22 cellular contexts compared by ENCODE assay signal in genomic region chr2:238722883-238723282, GRCh38.
DNase-seq lines count a peak whose midpoint lies in the region; ATAC-seq and TF ChIP-seq lines count a peak whose summit lies in the region.
"Had no signal": no experiment of that assay in that cellular context is flagged by ENCODE, and none has a peak within 500 bp of the region (broad histone marks: within the 10 kb centered on the region; RNA-seq: fewer than 3 reads in every experiment).

No MANE protein-coding gene starts in this region.

- TF ChIP-seq POLR2A in heart left ventricle (IDR thresholded peaks at IDR 0.05) (no peak), testis (IDR thresholded peaks at IDR 0.05) (no peak), stomach (IDR thresholded peaks at IDR 0.05) (no peak)

- in situ Hi-C loops in GM13977 (cut with MboI; ENCODE audit: low pct_unique_long_range_greater_than_20kb, low sequenced_read_pairs, unreplicated experiment) = no loop called here

- H3K4me1 ChIP-seq in right atrium auricular region (no peaks in the 10 kb centered on the region), heart left ventricle (peaks cover 0 to 5% (median 2%) of the 10 kb centered on the region in 12 donors), testis (peaks cover 3% of the 10 kb centered on the region), stomach (peaks cover 0 to 21% (median 3%) of the 10 kb centered on the region in 4 donors)
- H3K4me1 ChIP-seq: A549, BE2C had no signal

- H3K27ac ChIP-seq in right atrium auricular region (no peak overlapping the region), heart left ventricle (no peak overlapping the region), testis (no peak overlapping the region), stomach (no peak overlapping the region)
- H3K27ac ChIP-seq: A549 had no signal

- WGBS in heart left ventricle, 4 donors = 92 to 94% (median 93%) methylated on average over 27 to 33 of the region's 33 CpGs
- 73 to 91% methylated on average over 23 to 32 of the region's 33 CpGs for WGBS in testis, 2 donors
- WGBS in stomach, 5 donors = 88 to 95% (median 93%) methylated on average over 28 to 33 of the region's 33 CpGs

- H3K27me3 ChIP-seq in right atrium auricular region (no peaks in the 10 kb centered on the region), heart left ventricle (peaks cover 0 to 10% (median 0%) of the 10 kb centered on the region in 9 donors), testis (no peaks in the 10 kb centered on the region), stomach (no peaks in the 10 kb centered on the region)
- H3K27me3 ChIP-seq: BLaER1 treated with 17β-estradiol and CSF1 and Interleukin-3, amounts not matched to agents 10 nM and 100 nM had no signal

- TF ChIP-seq CTCF in right atrium auricular region (IDR thresholded peaks at IDR 0.05) (no peak), heart left ventricle (IDR thresholded peaks at IDR 0.05) (no peak), testis (IDR thresholded peaks at IDR 0.05) (no peak), stomach (IDR thresholded peaks at IDR 0.05) (no peak), GM13977 (IDR thresholded peaks at IDR 0.05; ENCODE audit: extremely low read depth, insufficient read depth, missing control alignments) (no peak)

- H3K4me3 ChIP-seq in right atrium auricular region = no peak overlapping the region
- no peak overlapping the region for H3K4me3 ChIP-seq in heart left ventricle
- H3K4me3 ChIP-seq in testis = peak overlapping the region; percentile 22 to 60
- H3K4me3 ChIP-seq in stomach = no peak overlapping the region
- H3K4me3 ChIP-seq: A549; BLaER1 treated with 17β-estradiol and CSF1 and Interleukin-3, amounts not matched to agents 10 nM and 100 nM; GM23248 had no signal

- peak; percentile 46 for DNase-seq in right atrium auricular region (ENCODE audit: low spot score)
- DNase-seq in heart left ventricle = no peak
- DNase-seq in mesenteric fat pad (ENCODE audit: low spot score) = peak; percentile 81
- DNase-seq in testis = no peak
- DNase-seq in NCI-H446 (lab: John Stamatoyannopoulos, UW) = no peak
- DNase-seq in stomach = no peak
- DNase-seq in GM13977 (ENCODE audit: low spot score) = no peak
- DNase-seq: 8988T; ACHN; AML-193; BE2C; Calu3; CD4-positive, alpha-beta memory T cell; COR-L47; DMS53; DMS79 treated with DMSO at 0.1 percent for 48 hours; GF-D8; GM23248; H7; HCEC 1CT had no signal

- no peaks in the 10 kb centered on the region for H3K36me3 ChIP-seq in right atrium auricular region
- H3K36me3 ChIP-seq in heart left ventricle = no peaks in the 10 kb centered on the region
- no peaks in the 10 kb centered on the region for H3K36me3 ChIP-seq in testis (ENCODE audit: low read depth, missing control alignments)
- H3K36me3 ChIP-seq in stomach = no peaks in the 10 kb centered on the region
- H3K36me3 ChIP-seq: BE2C had no signal

- intact Hi-C loops in heart left ventricle (cut with DNase I) (loop anchor here in 1 of 10 donors (5.0 kb wide), 1 partner anchor 64 kb away; no protein-coding TSS in a partner anchor), testis (cut with DNase I; ENCODE audit: low total_unique reads) (no loop called here), stomach (cut with DNase I; ENCODE audit: low total_unique reads) (no loop called here)

- TF ChIP-seq EP300 in stomach (IDR thresholded peaks at IDR 0.05) = no peak

- H3K9me3 ChIP-seq in right atrium auricular region = peaks cover 0 to 8% of the 10 kb centered on the region in 2 donors
- H3K9me3 ChIP-seq in heart left ventricle = peaks cover 0 to 11% (median 0%) of the 10 kb centered on the region in 12 donors
- H3K9me3 ChIP-seq in testis = no peaks in the 10 kb centered on the region
- H3K9me3 ChIP-seq in stomach = peaks cover 0 to 7% (median 0%) of the 10 kb centered on the region in 4 donors
- H3K9me3 ChIP-seq: BE2C had no signal

- ATAC-seq in heart left ventricle = no peak
- ATAC-seq: A549 had no signal

Comparison
In these comparisons a context has a peak if more than half of its experiments do, and no peak if none do; other contexts are left out.
1. DNase-seq: peak in right atrium auricular region (single experiment) and mesenteric fat pad (single experiment); none in heart left ventricle (0 of 5), testis (single experiment), NCI-H446 (0 of 2), stomach (single experiment) and GM13977 (single experiment).
2. H3K4me3 ChIP-seq: peak in testis (2 of 2); none in right atrium auricular region (0 of 2), heart left ventricle (0 of 12) and stomach (0 of 4).